Comparison of ENCODE assay signal across 10 cellular contexts in the genomic region with DNA sequence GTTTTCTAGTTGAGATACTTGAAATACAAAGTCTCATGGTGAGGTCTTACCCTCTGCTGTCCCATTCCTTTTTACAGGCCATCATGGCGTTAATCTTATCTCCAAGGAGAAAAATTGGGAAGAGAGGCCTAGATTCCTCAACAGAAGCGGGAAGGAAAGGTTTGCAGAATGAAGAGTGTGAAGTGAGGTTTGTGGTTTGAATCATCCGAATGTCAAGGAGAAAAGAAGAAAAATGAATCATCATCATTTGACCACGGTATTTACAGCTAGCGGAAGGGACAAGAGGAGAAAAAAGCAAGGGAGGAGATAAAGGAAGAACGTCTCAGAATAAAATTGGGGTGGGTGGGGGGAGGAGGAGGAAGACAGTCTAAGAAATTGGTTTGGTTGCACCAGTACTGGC. TPM values are rescaled to one million over a fixed set of nuclear protein-coding genes. Genes with fewer than 3 reads are reported as not detected.
DNase-seq lines count a peak whose midpoint lies in the region; ATAC-seq, FAIRE-seq and TF ChIP-seq lines count a peak whose summit lies in the region.
"Had no signal": no experiment of that assay in that cellular context is flagged by ENCODE, and none has a peak within 500 bp of the region (broad histone marks: within the 10 kb centered on the region; RNA-seq: fewer than 3 reads in every experiment).

No MANE protein-coding gene starts in this region.

- peaks cover 0 to 2% of the 10 kb centered on the region in 2 experiments for H3K36me3 ChIP-seq in SK-N-SH (replicated peaks in 1 of 2; ENCODE audit: control insufficient read depth in 1 of 2, insufficient read depth in 2 of 2, low read length in 1 of 2)

- peak; percentile 78 for FAIRE-seq in RCC 7860 (lab: Jason Lieb, UNC)

- H2AFZ ChIP-seq in SK-N-SH (ENCODE audit: low read depth): peak overlapping the region; percentile 89; the same call in 1 of the 2 replicates

- H3K4me2 ChIP-seq in SK-N-SH: peak overlapping the region; percentile 86

- POLR2A ChIA-PET in SK-N-SH (lab: Yijun Ruan, JAX): no interaction called here

- no peaks in the 10 kb centered on the region for H3K9me2 ChIP-seq in SK-N-SH

- H3F3A ChIP-seq in SK-N-SH (replicated peaks; ENCODE audit: insufficient read depth): peaks cover 5% of the 10 kb centered on the region

- in situ Hi-C loops in G401 (cut with HindIII; ENCODE audit: low sequenced_read_pairs): no loop called here

- no peak for ATAC-seq in SK-N-SH treated with all-trans-retinoic acid at 6 μM for 48 hours
- ATAC-seq in GM18502 (IDR thresholded peaks at IDR 0.05; ENCODE audit: poor library complexity, unreplicated experiment): no peak

- 59% methylated on average over 6 of the region's 6 CpGs for WGBS in SK-N-SH (ENCODE audit: low lambda C conversion rate)

- peaks cover 10 to 20% of the 10 kb centered on the region in 2 experiments for H3K4me1 ChIP-seq in SK-N-SH (ENCODE audit: control insufficient read depth in 1 of 2, insufficient read depth in 2 of 2, low read depth in 1 of 2, low read length in 1 of 2)

- no peak for TF ChIP-seq EP300 in SK-N-SH (IDR thresholded peaks at IDR 0.05; ENCODE audit: borderline replicate concordance in 1 of 2, low read depth in 1 of 2, low read length in 1 of 2)

- no peak overlapping the region for H3K9ac ChIP-seq in SK-N-SH

- peaks cover 4% of the 10 kb centered on the region; the same call in 1 of the 2 replicates for H4K20me1 ChIP-seq in SK-N-SH (ENCODE audit: insufficient read depth)

- no peak for TF ChIP-seq CTCF in SK-N-SH (IDR thresholded peaks at IDR 0.05)
- no peak for TF ChIP-seq CTCF in epithelial cell of esophagus (IDR thresholded peaks at IDR 0.05; ENCODE audit: insufficient read depth, low read depth, low read length, missing control alignments)
- TF ChIP-seq CTCF in retinal pigment epithelial cell (conservative IDR thresholded peaks at IDR 0.05; ENCODE audit: low read depth, low read length): no peak

- peaks cover 7% of the 10 kb centered on the region; the same call in 1 of the 2 replicates for H3K27me3 ChIP-seq in SK-N-SH (ENCODE audit: insufficient read depth)

- no peak overlapping the region for H3K27ac ChIP-seq in SK-N-SH (ENCODE audit: low read depth in 2 of 2, low read length in 1 of 2)
- H3K27ac ChIP-seq: 22Rv1 had no signal

- H3K9me3 ChIP-seq in SK-N-SH: no peaks in the 10 kb centered on the region

- no peak overlapping the region for H3K4me3 ChIP-seq in SK-N-SH (ENCODE audit: low read depth in 2 of 2, low read length in 1 of 2)
- H3K4me3 ChIP-seq in epithelial cell of esophagus (ENCODE audit: low read length): no peak overlapping the region
- H3K4me3 ChIP-seq in retinal pigment epithelial cell (ENCODE audit: low read length): peak overlapping the region; percentile 66

- TF ChIP-seq RAD21 in SK-N-SH (IDR thresholded peaks at IDR 0.05; ENCODE audit: low read length): no peak

- H3K79me2 ChIP-seq in SK-N-SH (ENCODE audit: insufficient read depth): peaks cover 39% of the 10 kb centered on the region

- CTCF ChIA-PET in SK-N-SH (lab: Yijun Ruan, JAX): interaction anchor here (0.6 to 2.5 kb wide), 23 partner anchors 8 to 337 kb away, joined by 3 to 12 read pairs (median 4); partner anchors contain the start of gene C1orf198

- DNase-seq in SK-N-SH: no peak
- DNase-seq in RCC 7860 (ENCODE audit: low spot score): peak; percentile 52
- peak; percentile 42 for DNase-seq in epithelial cell of esophagus (ENCODE audit: low read depth)
- no peak for DNase-seq in retinal pigment epithelial cell (ENCODE audit: low read depth)
- DNase-seq in G401 (ENCODE audit: low spot score): no peak
- DNase-seq in DMS53 treated with DMSO at 0.1 percent for 48 hours (lab: John Stamatoyannopoulos, UW; ENCODE audit: unreplicated experiment): no peak
- DNase-seq: central memory CD4-positive, alpha-beta T cell had no signal

TF ChIP-seq in SK-N-SH, 30 proteins besides CTCF, POLR2A, EP300 and RAD21 (continues in another document):
- no peak for TF ChIP-seq CHD2 (IDR thresholded peaks at IDR 0.05; ENCODE audit: low read length, partially characterized antibody)
- TF ChIP-seq SIN3A (IDR thresholded peaks at IDR 0.05; ENCODE audit: borderline replicate concordance, low read depth, low read length): no peak
- TF ChIP-seq GATA2 (CRISPR knock-in tag; IDR thresholded peaks at IDR 0.05): no peak
- no peak for TF ChIP-seq YY1 (IDR thresholded peaks at IDR 0.05; ENCODE audit: low read depth)
- TF ChIP-seq POLR2AphosphoS5 (IDR thresholded peaks at IDR 0.05; ENCODE audit: low read depth, low read length): no peak
- TF ChIP-seq ELF1 (IDR thresholded peaks at IDR 0.05): no peak
- TF ChIP-seq, protein P1, sequence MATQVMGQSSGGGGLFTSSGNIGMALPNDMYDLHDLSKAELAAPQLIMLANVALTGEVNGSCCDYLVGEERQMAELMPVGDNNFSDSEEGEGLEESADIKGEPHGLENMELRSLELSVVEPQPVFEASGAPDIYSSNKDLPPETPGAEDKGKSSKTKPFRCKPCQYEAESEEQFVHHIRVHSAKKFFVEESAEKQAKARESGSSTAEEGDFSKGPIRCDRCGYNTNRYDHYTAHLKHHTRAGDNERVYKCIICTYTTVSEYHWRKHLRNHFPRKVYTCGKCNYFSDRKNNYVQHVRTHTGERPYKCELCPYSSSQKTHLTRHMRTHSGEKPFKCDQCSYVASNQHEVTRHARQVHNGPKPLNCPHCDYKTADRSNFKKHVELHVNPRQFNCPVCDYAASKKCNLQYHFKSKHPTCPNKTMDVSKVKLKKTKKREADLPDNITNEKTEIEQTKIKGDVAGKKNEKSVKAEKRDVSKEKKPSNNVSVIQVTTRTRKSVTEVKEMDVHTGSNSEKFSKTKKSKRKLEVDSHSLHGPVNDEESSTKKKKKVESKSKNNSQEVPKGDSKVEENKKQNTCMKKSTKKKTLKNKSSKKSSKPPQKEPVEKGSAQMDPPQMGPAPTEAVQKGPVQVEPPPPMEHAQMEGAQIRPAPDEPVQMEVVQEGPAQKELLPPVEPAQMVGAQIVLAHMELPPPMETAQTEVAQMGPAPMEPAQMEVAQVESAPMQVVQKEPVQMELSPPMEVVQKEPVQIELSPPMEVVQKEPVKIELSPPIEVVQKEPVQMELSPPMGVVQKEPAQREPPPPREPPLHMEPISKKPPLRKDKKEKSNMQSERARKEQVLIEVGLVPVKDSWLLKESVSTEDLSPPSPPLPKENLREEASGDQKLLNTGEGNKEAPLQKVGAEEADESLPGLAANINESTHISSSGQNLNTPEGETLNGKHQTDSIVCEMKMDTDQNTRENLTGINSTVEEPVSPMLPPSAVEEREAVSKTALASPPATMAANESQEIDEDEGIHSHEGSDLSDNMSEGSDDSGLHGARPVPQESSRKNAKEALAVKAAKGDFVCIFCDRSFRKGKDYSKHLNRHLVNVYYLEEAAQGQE (IDR thresholded peaks at IDR 0.05; ENCODE audit: low read depth, low read length): no peak

TF ChIP-seq in SK-N-SH treated with all-trans-retinoic acid at 6 μM for 48 hours, 23 proteins besides CTCF, POLR2A, EP300 and RAD21:
- TF ChIP-seq SNAI2 (CRISPR knock-in tag; IDR thresholded peaks at IDR 0.05) (no peak), CSDC2 (CRISPR knock-in tag; IDR thresholded peaks at IDR 0.05) (no peak), ZFP3 (CRISPR knock-in tag; IDR thresholded peaks at IDR 0.05) (no peak), PPARA (CRISPR knock-in tag; IDR thresholded peaks at IDR 0.05; ENCODE audit: borderline replicate concordance) (no peak), ZC3H10 (CRISPR knock-in tag; IDR thresholded peaks at IDR 0.05) (no peak), ZNF70 (CRISPR knock-in tag; IDR thresholded peaks at IDR 0.05) (no peak), TOX (CRISPR knock-in tag; IDR thresholded peaks at IDR 0.05; ENCODE audit: borderline replicate concordance) (no peak), CREB5 (CRISPR knock-in tag; IDR thresholded peaks at IDR 0.05; ENCODE audit: low read depth) (no peak), ARNTL (CRISPR knock-in tag; IDR thresholded peaks at IDR 0.05; ENCODE audit: borderline replicate concordance, low read depth) (no peak), ESRRG (CRISPR knock-in tag; IDR thresholded peaks at IDR 0.05) (no peak), ZNF565 (CRISPR knock-in tag; conservative IDR thresholded peaks at IDR 0.05; ENCODE audit: low read depth) (no peak)

RNA-seq across cellular contexts. Expression of gene COG2, which starts 0.9 kb away (rescaled TPM):
- polyA plus RNA-seq in SK-N-SH (2012; rRNA removed): 11.0 and 12.3 TPM in 2 replicates
- polyA plus RNA-seq in SK-N-SH (2012; cell fraction: cytosol; rRNA removed): 12.4 TPM in 2 replicates
- 17.4 and 22.9 TPM in 2 replicates for polyA plus RNA-seq in SK-N-SH (2012; cell fraction: nucleus; rRNA removed)
- total RNA-seq in G401 (2014; rRNA removed; shearing (Covaris generic)): 24.5 and 35.5 TPM in 2 replicates

Comparison
In these comparisons a context has a peak if more than half of its experiments do, and no peak if none do; other contexts are left out.
1. DNase-seq: peak in RCC 7860 (single experiment) and epithelial cell of esophagus (single experiment); none in SK-N-SH (single experiment), retinal pigment epithelial cell (single experiment), G401 (single experiment) and DMS53 treated with DMSO at 0.1 percent for 48 hours (single experiment).